Comparison of ENCODE assay signal across 20 cellular contexts in genomic region chr3:178455264-178455663, GRCh38.
A peak's percentile ranks its signal among the peaks of the same experiment; 100 is the strongest.
DNase-seq lines count a peak whose midpoint lies in the region; ATAC-seq and TF ChIP-seq lines count a peak whose summit lies in the region.
"Had no signal": no experiment of that assay in that cellular context is flagged by ENCODE, and none has a peak within 500 bp of the region (broad histone marks: within the 10 kb centered on the region; RNA-seq: fewer than 3 reads in every experiment).

No MANE protein-coding gene starts in this region.

- H3K4me1 ChIP-seq in right atrium auricular region (peaks cover 0 to 24% of the 10 kb centered on the region in 2 donors), Karpas-422 (ENCODE audit: low read length) (no peaks in the 10 kb centered on the region)
- H3K4me1 ChIP-seq: HAP-1, Peyer's patch had no signal

- H3K9ac ChIP-seq in Karpas-422 (ENCODE audit: low read length): no peak overlapping the region

- H3K79me2 ChIP-seq in Karpas-422 (ENCODE audit: low read length): no peaks in the 10 kb centered on the region

- intact Hi-C loops in activated CD4-positive, alpha-beta memory T cell treated with anti-CD3 and anti-CD28 coated beads for 36 hours (cut with micrococcal nuclease): no loop called here

- peaks cover 9% of the 10 kb centered on the region for H3K27me3 Mint-ChIP-seq in activated CD4-positive, alpha-beta memory T cell treated with anti-CD3 and anti-CD28 coated beads for 36 hours

- H3K9me3 ChIP-seq in right atrium auricular region (no peaks in the 10 kb centered on the region), Karpas-422 (ENCODE audit: low read length) (no peaks in the 10 kb centered on the region)
- H3K9me3 ChIP-seq: HAP-1, Peyer's patch had no signal

- CTCF ChIA-PET in activated CD4-positive, alpha-beta memory T cell treated with anti-CD3 and anti-CD28 coated beads for 36 hours (lab: Charles Lee): no interaction called here

- ATAC-seq in GM21786 (IDR thresholded peaks at IDR 0.05; ENCODE audit: unreplicated experiment) (no peak), HG02852 (IDR thresholded peaks at IDR 0.05; ENCODE audit: unreplicated experiment) (no peak)
- ATAC-seq: K562 had no signal

- H4K20me1 ChIP-seq in Karpas-422 (ENCODE audit: insufficient read depth, low read depth, low read length): no peaks in the 10 kb centered on the region

- in situ Hi-C loops in brain microvascular endothelial cell (cut with HindIII; ENCODE audit: low pct_ligation_motif_present, low sequenced_read_pairs): no loop called here

- no peaks in the 10 kb centered on the region for H3K9me2 ChIP-seq in Karpas-422 (replicated peaks; ENCODE audit: insufficient read depth, low read length)

- peak; percentile 29 for DNase-seq in Daoy (ENCODE audit: low read depth)
- DNase-seq in NCI-H446 treated with DMSO at 0.1 percent for 48 hours (lab: John Stamatoyannopoulos, UW): peak; percentile 71
- DNase-seq in brain microvascular endothelial cell: no peak
- no peak for DNase-seq in right atrium auricular region (ENCODE audit: low spot score)
- DNase-seq in activated CD4-positive, alpha-beta memory T cell treated with anti-CD3 and anti-CD28 coated beads for 36 hours: no peak
- DNase-seq in Karpas-422: no peak
- DNase-seq: ACHN; Calu3; CD4-positive, alpha-beta T cell; DMS79; NCI-H1092; NCI-H1694 treated with DMSO at 0.1 percent for 48 hours; NCI-H82; Peyer's patch had no signal

- no peak overlapping the region for H3K4me2 ChIP-seq in Karpas-422 (ENCODE audit: low read depth, low read length, poor library complexity, severe bottlenecking)

- H3K4me3 ChIP-seq in brain microvascular endothelial cell (ENCODE audit: low read depth, low read length) (no peak overlapping the region), right atrium auricular region (no peak overlapping the region), Karpas-422 (ENCODE audit: low read length) (no peak overlapping the region)
- H3K4me3 ChIP-seq: HAP-1, K562, Peyer's patch had no signal

- TF ChIP-seq CTCF in brain microvascular endothelial cell (IDR thresholded peaks at IDR 0.05; ENCODE audit: low read depth, low read length, missing control alignments) (no peak), right atrium auricular region (IDR thresholded peaks at IDR 0.05) (no peak)

- H3K36me3 Mint-ChIP-seq in activated CD4-positive, alpha-beta memory T cell treated with anti-CD3 and anti-CD28 coated beads for 36 hours: no peaks in the 10 kb centered on the region

- no peak overlapping the region for H2AFZ ChIP-seq in Karpas-422 (ENCODE audit: low read length)

- H3K9me3 Mint-ChIP-seq in activated CD4-positive, alpha-beta memory T cell treated with anti-CD3 and anti-CD28 coated beads for 36 hours: no peaks in the 10 kb centered on the region
- H3K9me3 Mint-ChIP-seq: CD4-positive, alpha-beta T cell had no signal

- no peak overlapping the region for H3K27ac Mint-ChIP-seq in activated CD4-positive, alpha-beta memory T cell treated with anti-CD3 and anti-CD28 coated beads for 36 hours
- H3K27ac Mint-ChIP-seq: B cell; CD4-positive, alpha-beta T cell had no signal

- no peaks in the 10 kb centered on the region for H3K27me3 ChIP-seq in brain microvascular endothelial cell (replicated peaks)
- no peaks in the 10 kb centered on the region for H3K27me3 ChIP-seq in right atrium auricular region
- H3K27me3 ChIP-seq in Karpas-422 (ENCODE audit: low read length): no peaks in the 10 kb centered on the region
- H3K27me3 ChIP-seq: Peyer's patch had no signal

- H3K4me1 Mint-ChIP-seq in activated CD4-positive, alpha-beta memory T cell treated with anti-CD3 and anti-CD28 coated beads for 36 hours (ENCODE audit: low read depth): no peaks in the 10 kb centered on the region
- H3K4me1 Mint-ChIP-seq: B cell had no signal

- H3K36me3 ChIP-seq in brain microvascular endothelial cell (replicated peaks): no peaks in the 10 kb centered on the region
- H3K36me3 ChIP-seq in right atrium auricular region: no peaks in the 10 kb centered on the region
- no peaks in the 10 kb centered on the region for H3K36me3 ChIP-seq in Karpas-422 (ENCODE audit: insufficient read depth, low read length)
- H3K36me3 ChIP-seq: HAP-1, Peyer's patch had no signal

- no peak overlapping the region for H3K4me3 Mint-ChIP-seq in activated CD4-positive, alpha-beta memory T cell treated with anti-CD3 and anti-CD28 coated beads for 36 hours
- H3K4me3 Mint-ChIP-seq: B cell; CD4-positive, alpha-beta T cell had no signal

- POLR2A ChIA-PET in activated CD4-positive, alpha-beta memory T cell treated with anti-CD3 and anti-CD28 coated beads for 36 hours (lab: Charles Lee): no interaction called here

- H3K27ac ChIP-seq in brain microvascular endothelial cell (peak overlapping the region; percentile 27), right atrium auricular region (peak overlapping the region; percentile 15 to 43), Karpas-422 (ENCODE audit: low read length) (no peak overlapping the region)
- H3K27ac ChIP-seq: HL-60, Peyer's patch had no signal

Comparison
In these comparisons a context has a peak if more than half of its experiments do, and no peak if none do; other contexts are left out.
1. DNase-seq: peak in Daoy (single experiment) and NCI-H446 treated with DMSO at 0.1 percent for 48 hours (single experiment); none in brain microvascular endothelial cell (single experiment), right atrium auricular region (single experiment), activated CD4-positive, alpha-beta memory T cell treated with anti-CD3 and anti-CD28 coated beads for 36 hours (single experiment) and Karpas-422 (single experiment).